26 cellular contexts compared by ENCODE assay signal in the genomic region with DNA sequence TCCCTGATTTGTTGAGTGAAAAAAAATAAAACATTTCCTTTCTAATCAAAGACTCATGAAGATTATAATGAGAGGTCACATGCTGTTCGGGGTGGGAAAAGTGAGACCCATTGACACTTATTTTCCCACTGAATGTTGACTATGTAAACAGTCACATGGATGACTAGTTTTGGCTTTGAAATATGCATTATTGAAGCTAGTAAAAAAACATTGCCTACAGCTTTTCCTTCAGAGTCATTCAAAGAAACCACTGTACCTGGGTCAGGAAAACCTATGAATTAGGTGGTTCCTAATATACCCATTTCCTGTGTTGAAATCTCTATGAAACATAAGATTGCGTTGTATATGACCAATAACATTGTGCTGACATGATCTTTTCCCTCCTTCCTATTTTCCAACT.
A peak's percentile ranks its signal among the peaks of the same experiment; 100 is the strongest.
DNase-seq lines count a peak whose midpoint lies in the region; ATAC-seq and TF ChIP-seq lines count a peak whose summit lies in the region.
"Had no signal": no experiment of that assay in that cellular context is flagged by ENCODE, and none has a peak within 500 bp of the region (broad histone marks: within the 10 kb centered on the region; RNA-seq: fewer than 3 reads in every experiment).

No MANE protein-coding gene starts in this region.

- CTCF ChIA-PET in activated CD8-positive, alpha-beta T cell treated with anti-CD3 and anti-CD28 coated beads for 36 hours (lab: Charles Lee) = no interaction called here

- POLR2A ChIA-PET in activated CD8-positive, alpha-beta T cell treated with anti-CD3 and anti-CD28 coated beads for 36 hours (lab: Charles Lee) = no interaction called here

- H3K27ac Mint-ChIP-seq in activated CD8-positive, alpha-beta T cell treated with anti-CD3 and anti-CD28 coated beads for 36 hours = no peak overlapping the region
- H3K27ac Mint-ChIP-seq: CD4-positive, alpha-beta T cell; GM23338; H9 had no signal

- in situ Hi-C loops in Caki2 (cut with HindIII; ENCODE audit: low pct_unique_long_range_greater_than_20kb, low sequenced_read_pairs) = no loop called here

- peak; percentile 29 for DNase-seq in Caki2 (ENCODE audit: low read depth)
- peak; percentile 6 to 72 (median 47) for DNase-seq in NCI-H1417 (lab: John Stamatoyannopoulos, UW)
- peak; percentile 12 for DNase-seq in NCI-H345 treated with DMSO at 0.1 percent for 48 hours (lab: John Stamatoyannopoulos, UW; ENCODE audit: unreplicated experiment)
- DNase-seq in epithelial cell of esophagus (ENCODE audit: low read depth) = peak; percentile 74
- DNase-seq in activated CD8-positive, alpha-beta T cell treated with anti-CD3 and anti-CD28 coated beads for 36 hours = no peak
- no peak for DNase-seq in stimulated activated CD4-positive, alpha-beta T cell treated with anti-CD3 and anti-CD28 coated beads, Interleukin-1b, Interleukin-23, amount 100 ng/mL, for 48 hours
- DNase-seq in NCI-H2171 treated with DMSO at 0.1 percent for 48 hours (lab: John Stamatoyannopoulos, UW) = no peak
- DNase-seq: AML-193; CD4-positive, alpha-beta T cell; DMS 273 treated with DMSO at 0.1 percent for 48 hours; DND-41; H9; Kasumi-1; MV-4-11; NCI-H1105; NCI-H1694 treated with DMSO at 0.1 percent for 48 hours; NCI-H2171; NCI-H446; NCI-H526; PC-9; Right ventricle myocardium superior had no signal

- H3K4me3 Mint-ChIP-seq in activated CD8-positive, alpha-beta T cell treated with anti-CD3 and anti-CD28 coated beads for 36 hours = no peak overlapping the region
- H3K4me3 Mint-ChIP-seq: CD4-positive, alpha-beta T cell; GM23338; H9 had no signal

- H3K36me3 Mint-ChIP-seq in activated CD8-positive, alpha-beta T cell treated with anti-CD3 and anti-CD28 coated beads for 36 hours (ENCODE audit: low read depth) = no peaks in the 10 kb centered on the region

- no peak for TF ChIP-seq CTCF in epithelial cell of esophagus (IDR thresholded peaks at IDR 0.05; ENCODE audit: insufficient read depth, low read depth, low read length, missing control alignments)
- TF ChIP-seq CTCF in activated CD8-positive, alpha-beta T cell treated with anti-CD3 and anti-CD28 coated beads for 36 hours (IDR thresholded peaks at IDR 0.05) = no peak

- H3K4me1 Mint-ChIP-seq in activated CD8-positive, alpha-beta T cell treated with anti-CD3 and anti-CD28 coated beads for 36 hours (ENCODE audit: low read depth) = no peaks in the 10 kb centered on the region
- H3K4me1 Mint-ChIP-seq: GM23338, H9 had no signal

- no peaks in the 10 kb centered on the region for H3K27me3 Mint-ChIP-seq in activated CD8-positive, alpha-beta T cell treated with anti-CD3 and anti-CD28 coated beads for 36 hours
- H3K27me3 Mint-ChIP-seq: CD4-positive, alpha-beta T cell had no signal

- H3K4me3 ChIP-seq in epithelial cell of esophagus (ENCODE audit: low read length) = no peak overlapping the region
- H3K4me3 ChIP-seq: A549; BLaER1 treated with 17β-estradiol and CSF1 and Interleukin-3, amounts not matched to agents 10 nM and 100 nM; GM23338; K562; PC-9; SJSA1 had no signal

- no peak for ATAC-seq in activated CD8-positive, alpha-beta T cell treated with anti-CD3 and anti-CD28 coated beads for 36 hours
- ATAC-seq: A549, GM23338, K562 had no signal

- intact Hi-C loops in activated CD8-positive, alpha-beta T cell treated with anti-CD3 and anti-CD28 coated beads for 36 hours (cut with micrococcal nuclease) = no loop called here

- no peaks in the 10 kb centered on the region for H3K9me3 Mint-ChIP-seq in activated CD8-positive, alpha-beta T cell treated with anti-CD3 and anti-CD28 coated beads for 36 hours
- H3K9me3 Mint-ChIP-seq: GM23338, H9 had no signal

Comparison
In these comparisons a context has a peak if more than half of its experiments do, and no peak if none do; other contexts are left out.
1. DNase-seq: peak in Caki2 (single experiment), NCI-H1417 (3 of 3), NCI-H345 treated with DMSO at 0.1 percent for 48 hours (single experiment) and epithelial cell of esophagus (single experiment); none in activated CD8-positive, alpha-beta T cell treated with anti-CD3 and anti-CD28 coated beads for 36 hours (single experiment), stimulated activated CD4-positive, alpha-beta T cell treated with anti-CD3 and anti-CD28 coated beads, Interleukin-1b, Interleukin-23, amount 100 ng/mL, for 48 hours (single experiment) and NCI-H2171 treated with DMSO at 0.1 percent for 48 hours (single experiment).